ENCODE assay signal across 16 cellular contexts in the genomic region with DNA sequence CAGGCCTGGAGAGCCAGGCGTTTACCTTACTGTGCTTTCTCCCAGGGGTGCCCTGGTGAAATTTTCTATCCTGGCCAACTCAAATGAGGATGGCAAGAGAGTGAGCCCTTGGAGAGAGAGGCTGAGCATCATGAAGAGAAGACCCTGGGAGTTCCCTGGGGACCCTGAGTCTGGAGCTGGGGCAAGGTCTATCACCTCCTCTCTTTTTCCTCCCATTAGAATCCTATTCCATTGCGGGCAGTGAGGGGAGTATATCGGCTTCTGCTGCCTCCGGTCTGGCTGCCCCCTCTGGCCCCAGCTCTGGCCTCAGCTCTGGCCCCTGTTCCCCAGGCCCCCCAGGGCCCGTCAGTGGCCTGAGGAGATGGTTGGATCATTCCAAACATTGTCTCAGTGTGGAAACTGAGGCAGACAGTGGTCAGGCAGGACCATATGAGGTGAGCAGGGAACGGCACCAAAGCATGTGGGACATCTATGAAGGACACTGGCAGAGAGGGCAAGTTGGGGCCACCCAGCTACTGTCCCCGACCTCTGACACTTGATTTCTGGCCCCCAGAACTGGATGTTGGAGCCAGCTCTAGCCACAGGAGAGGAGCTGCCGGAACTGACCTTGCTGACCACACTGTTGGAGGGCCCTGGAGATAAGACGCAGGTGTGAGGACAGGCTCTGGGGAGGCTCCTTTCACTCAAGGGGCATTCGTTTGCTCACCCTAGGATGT. TPM values are rescaled to one million over a fixed set of nuclear protein-coding genes. Genes with fewer than 3 reads are reported as not detected.
A peak's percentile ranks its signal among the peaks of the same experiment; 100 is the strongest.
DNase-seq lines count a peak whose midpoint lies in the region; ATAC-seq and TF ChIP-seq lines count a peak whose summit lies in the region.
"Had no signal": no experiment of that assay in that cellular context is flagged by ENCODE, and none has a peak within 500 bp of the region (broad histone marks: within the 10 kb centered on the region; RNA-seq: fewer than 3 reads in every experiment).

No MANE protein-coding gene starts in this region.

- H3K4me1 ChIP-seq in heart left ventricle: peaks cover 0 to 70% (median 21%) of the 10 kb centered on the region in 12 donors
- H3K4me1 ChIP-seq in iPS-20b (ENCODE audit: insufficient read depth, low read length): peaks cover 8% of the 10 kb centered on the region; the same call in 1 of the 2 replicates
- peaks cover 0 to 59% (median 49%) of the 10 kb centered on the region in 4 donors for H3K4me1 ChIP-seq in tibial artery

- no peak for TF ChIP-seq CTCF in heart left ventricle (IDR thresholded peaks at IDR 0.05)
- no peak for TF ChIP-seq CTCF in tibial artery (IDR thresholded peaks at IDR 0.05)

- H3K9ac ChIP-seq in iPS-20b (ENCODE audit: low read depth, low read length): no peak overlapping the region

- intact Hi-C loops in heart left ventricle (cut with DNase I): no loop called here
- intact Hi-C loops in Right ventricle myocardium superior (cut with DNase I): no loop called here
- intact Hi-C loops in tibial artery (cut with DNase I; ENCODE audit: low total_unique reads): loop anchor here (10.0 kb wide), 1 partner anchor 88 kb away; the partner anchor contains the start of genes DDIT3 and MBD6

- H3K27me3 ChIP-seq in heart left ventricle: peaks cover 0 to 25% (median 0%) of the 10 kb centered on the region in 9 donors
- peaks cover 73% of the 10 kb centered on the region for H3K27me3 ChIP-seq in iPS-20b (ENCODE audit: insufficient read depth, low read length)
- no peaks in the 10 kb centered on the region for H3K27me3 ChIP-seq in tibial artery
- H3K27me3 ChIP-seq: MG63 had no signal

- H3K4me3 ChIP-seq in heart left ventricle: peak overlapping the region in 5 of 12 donors; percentile 65 to 83 (median 71)
- H3K4me3 ChIP-seq in iPS-20b (ENCODE audit: low read length): peak overlapping the region; percentile 78; the same call in 1 of the 2 replicates
- peak overlapping the region; percentile 82 to 85 for H3K4me3 ChIP-seq in tibial artery
- H3K4me3 ChIP-seq: mucosa of descending colon had no signal

- 84 to 88% (median 87%) methylated on average over 9 to 10 of the region's 10 CpGs for WGBS in heart left ventricle, 4 donors

- peak overlapping the region in 8 of 12 donors; percentile 8 to 96 (median 57) for H3K27ac ChIP-seq in heart left ventricle
- H3K27ac ChIP-seq in iPS-20b (ENCODE audit: low read length): no peak overlapping the region
- peak overlapping the region; percentile 97 to 99 for H3K27ac ChIP-seq in tibial artery

- no peak for TF ChIP-seq POLR2A in heart left ventricle (IDR thresholded peaks at IDR 0.05)

- H3K9me3 ChIP-seq in heart left ventricle: no peaks in the 10 kb centered on the region
- no peaks in the 10 kb centered on the region for H3K9me3 ChIP-seq in iPS-20b (ENCODE audit: insufficient read depth, low read depth, low read length)
- H3K9me3 ChIP-seq in tibial artery: no peaks in the 10 kb centered on the region
- H3K9me3 ChIP-seq: MG63, mucosa of descending colon, stomach had no signal

- peaks cover 0 to 38% (median 13%) of the 10 kb centered on the region in 9 donors for H3K36me3 ChIP-seq in heart left ventricle
- H3K36me3 ChIP-seq in iPS-20b (ENCODE audit: insufficient read depth, low read depth, low read length): peaks cover 7% of the 10 kb centered on the region; the same call in 1 of the 2 replicates
- H3K36me3 ChIP-seq in tibial artery: peaks cover 26 to 59% (median 36%) of the 10 kb centered on the region in 3 donors

- no peak for ATAC-seq in heart left ventricle
- ATAC-seq in Right ventricle myocardium superior (ENCODE audit: poor library complexity): no peak
- ATAC-seq: mucosa of descending colon, Panc1 had no signal

- DNase-seq in heart left ventricle (no peak), Right ventricle myocardium superior (no peak), NCI-H82 treated with DMSO at 0.1 percent for 48 hours (lab: John Stamatoyannopoulos, UW; ENCODE audit: unreplicated experiment) (peak; percentile 52), tibial artery (peak in 1 of 2 donors; percentile 44), dermis blood vessel endothelial cell (no peak), NCI-H510A (lab: John Stamatoyannopoulos, UW) (no peak), KG1 (lab: John Stamatoyannopoulos, UW) (no peak)
- DNase-seq: activated gamma-delta T cell treated with Interleukin-2 at 50 U/mL for 16 hours, MG63, mucosa of descending colon, NCI-H2029 treated with DMSO at 0.1 percent for 48 hours, NCI-H748 treated with DMSO at 0.1 percent for 48 hours, stomach, SW 1271 had no signal

RNA-seq across cellular contexts. Expression of gene ARHGEF25, which starts 1.6 kb away (rescaled TPM):
- 10 to 100 TPM in 4 of 9 donors, 1 to 10 TPM in 5; 5.5 to 11.5 (median 9.5) TPM for total RNA-seq in heart left ventricle
- 10 to 100 TPM; 10.2 to 20.3 TPM for polyA plus RNA-seq in heart left ventricle
- total RNA-seq in Right ventricle myocardium superior: 14.3 TPM
- 0.68 and 0.74 TPM in 2 replicates for total RNA-seq in dermis blood vessel endothelial cell

RNA-seq across cellular contexts. Expression of gene DTX3, which starts 8.2 kb away (rescaled TPM):
- total RNA-seq in heart left ventricle (10 to 100 TPM; 15.6 to 30.7 (median 22.4) TPM), Right ventricle myocardium superior (21.7 TPM), dermis blood vessel endothelial cell (1.9 and 2.4 TPM in 2 replicates)
- 10 to 100 TPM; 16.3 to 28.3 TPM for polyA plus RNA-seq in heart left ventricle

RNA-seq across cellular contexts. Expression of gene B4GALNT1, which starts 20.1 kb away (rescaled TPM):
- total RNA-seq in heart left ventricle: 1 to 10 TPM; 1.9 to 8.8 (median 5.9) TPM
- polyA plus RNA-seq in heart left ventricle: 1 to 10 TPM; 2.6 to 5.1 TPM
- 5.6 TPM for total RNA-seq in Right ventricle myocardium superior
- 0.14 TPM in 1 of 2 replicates, not detected in the other for total RNA-seq in dermis blood vessel endothelial cell

RNA-seq across cellular contexts. Expression of gene PIP4K2C, which starts 21.9 kb away (rescaled TPM):
- total RNA-seq in heart left ventricle: 10 to 100 TPM; 12.9 to 31.0 (median 17.0) TPM
- polyA plus RNA-seq in heart left ventricle: 10 to 100 TPM in 1 of 2 donors, 1 to 10 TPM in 1; 4.6 to 22.6 TPM
- total RNA-seq in Right ventricle myocardium superior: 12.4 TPM
- 10.2 and 15.4 TPM in 2 replicates for total RNA-seq in dermis blood vessel endothelial cell
